Comparison of ENCODE assay signal across 19 cellular contexts in genomic region chr4:183591301-183591700, GRCh38.
"Had no signal": no experiment of that assay in that cellular context is flagged by ENCODE, and none has a peak within 500 bp of the region (broad histone marks: within the 10 kb centered on the region; RNA-seq: fewer than 3 reads in every experiment).

No MANE protein-coding gene starts in this region.

- H3K27me3 ChIP-seq: neutrophil had no signal

- H3K4me1 ChIP-seq: lower lobe of right lung, spleen had no signal

- H3K4me3 ChIP-seq: coronary artery, lower lobe of right lung, spleen had no signal

- H3K9me3 ChIP-seq: lower lobe of right lung, neutrophil, spleen had no signal

- DNase-seq: activated CD4-positive, alpha-beta memory T cell treated with anti-CD3 and anti-CD28 coated beads for 36 hours; activated naive CD4-positive, alpha-beta T cell; activated T-cell treated with anti-CD3 and anti-CD28 coated beads, Interleukin-2, amount 50 U/mL, for 72 hours; caudate nucleus; effector CD4-positive, alpha-beta T cell; hypothalamus; left cardiac atrium; lower lobe of right lung; naive thymus-derived CD8-positive, alpha-beta T cell; right cardiac atrium; spleen; stimulated activated CD4-positive, alpha-beta T cell treated with anti-CD3 and anti-CD28 coated beads, Interleukin-1b, Interleukin-23, amount 100 ng/mL, for 48 hours; stimulated activated naive B cell treated with anti-CD40 and anti-IgM and Interleukin-4, amounts not matched to agents 10 μg/mL and 1 μg/mL and 100 μg/mL, for 72 hours; substantia nigra; SW 1271; T-helper 9 cell had no signal

- H3K27ac ChIP-seq: coronary artery, lower lobe of right lung, neutrophil, spleen had no signal

- ATAC-seq: activated T-cell treated with anti-CD3 and anti-CD28 coated beads, Interleukin-2, amount 50 U/mL, for 72 hours; left cardiac atrium; lower lobe of right lung; naive thymus-derived CD8-positive, alpha-beta T cell; right cardiac atrium; stimulated activated naive B cell treated with anti-CD40 and anti-IgM and Interleukin-4, amounts not matched to agents 10 μg/mL and 1 μg/mL and 100 μg/mL, for 72 hours had no signal

- H3K36me3 ChIP-seq: lower lobe of right lung, neutrophil, spleen had no signal

- FAIRE-seq: endothelial cell of umbilical vein had no signal
